Comparison of ENCODE assay signal across 12 cellular contexts in genomic region chr12:113467154-113467513, GRCh38. TPM values are rescaled to one million over a fixed set of nuclear protein-coding genes. Genes with fewer than 3 reads are reported as not detected.
DNase-seq lines count a peak whose midpoint lies in the region; ATAC-seq, FAIRE-seq and TF ChIP-seq lines count a peak whose summit lies in the region.
"Had no signal": no experiment of that assay in that cellular context is flagged by ENCODE, and none has a peak within 500 bp of the region (broad histone marks: within the 10 kb centered on the region; RNA-seq: fewer than 3 reads in every experiment).

No MANE protein-coding gene starts in this region.

- POLR2A ChIA-PET in GM12878 (lab: Charles Lee) (no interaction called here), HepG2 (lab: Yijun Ruan, JAX) (no interaction called here)

- no peak overlapping the region for H3K27ac ChIP-seq in GM12878 (ENCODE audit: control insufficient read depth, insufficient read depth)
- no peak overlapping the region for H3K27ac ChIP-seq in HepG2 (ENCODE audit: extremely low read length, insufficient read depth, low read length)
- no peak overlapping the region for H3K27ac ChIP-seq in thymus (ENCODE audit: low read depth)

- 48% methylated on average over 30 of the region's 30 CpGs for WGBS in GM12878 (ENCODE audit: insufficient coverage, insufficient replicate concordance, low lambda C conversion rate, missing lambda C conversion rate)
- no CpG with 5 or more reads among the region's 30 CpGs for WGBS in HepG2 (ENCODE audit: low lambda C conversion rate)
- 6% methylated on average over 30 of the region's 30 CpGs for WGBS in thymus

- H3K27ac Mint-ChIP-seq in activated naive CD8-positive, alpha-beta T cell: no peak overlapping the region
- H3K27ac Mint-ChIP-seq in activated naive CD8-positive, alpha-beta T cell treated with anti-CD3 and anti-CD28 coated beads for 36 hours: no peak overlapping the region
- no peak overlapping the region for H3K27ac Mint-ChIP-seq in immature natural killer cell

- no peak overlapping the region for H3K4me2 ChIP-seq in GM12878 (ENCODE audit: control insufficient read depth, insufficient read depth)
- peak overlapping the region; percentile 57 for H3K4me2 ChIP-seq in HepG2 (ENCODE audit: low read depth, low read length)

- TF ChIP-seq RAD21 in GM12878 (IDR thresholded peaks at IDR 0.05; ENCODE audit: insufficient read depth, low read depth, low read length) (no peak), HepG2 (CRISPR knock-in tag; IDR thresholded peaks at IDR 0.05) (no peak)

- no peaks in the 10 kb centered on the region for H3K36me3 Mint-ChIP-seq in activated naive CD8-positive, alpha-beta T cell
- no peaks in the 10 kb centered on the region for H3K36me3 Mint-ChIP-seq in activated naive CD8-positive, alpha-beta T cell treated with anti-CD3 and anti-CD28 coated beads for 36 hours
- peaks cover 4% of the 10 kb centered on the region in 3 donors for H3K36me3 Mint-ChIP-seq in immature natural killer cell

- no peak for TF ChIP-seq CTCF in GM12878 (IDR thresholded peaks at IDR 0.05 in 2 of 3, conservative IDR thresholded peaks at IDR 0.05 in 1 of 3; ENCODE audit: control insufficient read depth in 2 of 3, extremely low read depth in 1 of 3, insufficient read depth in 1 of 3, low read depth in 3 of 3, low read length in 3 of 3)
- no peak for TF ChIP-seq CTCF in HepG2 (CRISPR knock-in tag; IDR thresholded peaks at IDR 0.05)

- H2AFZ ChIP-seq in GM12878 (ENCODE audit: control insufficient read depth, low read depth, low read length): no peak overlapping the region
- H2AFZ ChIP-seq in HepG2 (ENCODE audit: low read length): no peak overlapping the region

- peak overlapping the region; percentile 72 for H3K4me3 Mint-ChIP-seq in activated naive CD8-positive, alpha-beta T cell
- H3K4me3 Mint-ChIP-seq in activated naive CD8-positive, alpha-beta T cell treated with anti-CD3 and anti-CD28 coated beads for 36 hours: no peak overlapping the region
- H3K4me3 Mint-ChIP-seq in immature natural killer cell: peak overlapping the region in 1 of 5 donors; percentile 60

- H3K4me1 ChIP-seq in GM12878 (ENCODE audit: control insufficient read depth, insufficient read depth, low read length) (no peaks in the 10 kb centered on the region), HepG2 (ENCODE audit: insufficient read depth, low read length) (no peaks in the 10 kb centered on the region), thymus (ENCODE audit: control insufficient read depth, insufficient read depth, low read length) (no peaks in the 10 kb centered on the region)

- no peak overlapping the region for H3K4me3 ChIP-seq in GM12878
- peak overlapping the region; percentile 26 to 55 (median 35); a peak in 5 of 6 replicates for H3K4me3 ChIP-seq in HepG2 (replicated peaks in 1 of 3; ENCODE audit: insufficient read depth in 1 of 3, low read depth in 2 of 3, low read length in 3 of 3)
- peak overlapping the region; percentile 22 for H3K4me3 ChIP-seq in thymus (ENCODE audit: low read length)

- in situ Hi-C loops in GM12878 (cut with MboI) (no loop called here), HepG2 (cut with HindIII; ENCODE audit: extremely low pct_ligation_motif_present, low pct_unique_long_range_greater_than_20kb) (loop anchor here (10.0 kb wide), 1 partner anchor 358 kb away; no protein-coding TSS in a partner anchor)

- H3K27me3 Mint-ChIP-seq in activated naive CD8-positive, alpha-beta T cell: peaks cover 38% of the 10 kb centered on the region
- H3K27me3 Mint-ChIP-seq in activated naive CD8-positive, alpha-beta T cell treated with anti-CD3 and anti-CD28 coated beads for 36 hours: peaks cover 91% of the 10 kb centered on the region
- peaks cover 12 to 29% (median 19%) of the 10 kb centered on the region in 3 donors for H3K27me3 Mint-ChIP-seq in immature natural killer cell (ENCODE audit: low read depth in 3 of 3)

- intact Hi-C loops in GM12878 (cut with micrococcal nuclease; ENCODE audit: unreplicated experiment): no loop called here
- intact Hi-C loops in HepG2 (cut with micrococcal nuclease; ENCODE audit: unreplicated experiment): no loop called here

- no peaks in the 10 kb centered on the region for H3K36me3 ChIP-seq in GM12878 (ENCODE audit: control insufficient read depth in 2 of 2, insufficient read depth in 2 of 2, low read length in 1 of 2)
- no peaks in the 10 kb centered on the region for H3K36me3 ChIP-seq in HepG2 (replicated peaks in 1 of 2; ENCODE audit: control insufficient read depth in 1 of 2, insufficient read depth in 2 of 2, low read length in 2 of 2)
- H3K36me3 ChIP-seq in thymus (ENCODE audit: control insufficient read depth, insufficient read depth): no peaks in the 10 kb centered on the region

- FAIRE-seq in GM12878 (lab: Jason Lieb, UNC) (no peak), HepG2 (lab: Jason Lieb, UNC) (no peak)
- FAIRE-seq: D721Med had no signal

- H3K79me2 ChIP-seq in GM12878 (ENCODE audit: control insufficient read depth, insufficient read depth, low read length) (no peaks in the 10 kb centered on the region), HepG2 (ENCODE audit: insufficient read depth, low read length) (no peaks in the 10 kb centered on the region)

- H3K27me3 ChIP-seq in GM12878 (replicated peaks in 1 of 2; ENCODE audit: control insufficient read depth in 2 of 2, insufficient read depth in 2 of 2, low read length in 1 of 2): peaks cover 24 to 47% of the 10 kb centered on the region in 2 experiments
- H3K27me3 ChIP-seq in HepG2 (ENCODE audit: control insufficient read depth in 1 of 2, insufficient read depth in 2 of 2, low read length in 2 of 2): peaks cover 15 to 89% of the 10 kb centered on the region in 2 experiments
- H3K27me3 ChIP-seq in thymus (ENCODE audit: control insufficient read depth, insufficient read depth): peaks cover 98% of the 10 kb centered on the region

- H3K9me3 Mint-ChIP-seq in activated naive CD8-positive, alpha-beta T cell (ENCODE audit: low read depth): no peaks in the 10 kb centered on the region
- no peaks in the 10 kb centered on the region for H3K9me3 Mint-ChIP-seq in activated naive CD8-positive, alpha-beta T cell treated with anti-CD3 and anti-CD28 coated beads for 36 hours
- H3K9me3 Mint-ChIP-seq in immature natural killer cell: no peaks in the 10 kb centered on the region

- H3K9ac ChIP-seq in GM12878 (ENCODE audit: control insufficient read depth, insufficient read depth, low read length): no peak overlapping the region
- H3K9ac ChIP-seq in HepG2 (ENCODE audit: insufficient read depth, low read depth, low read length): no peak overlapping the region

- DNase-seq in activated naive CD8-positive, alpha-beta T cell treated with anti-CD3 and anti-CD28 coated beads for 36 hours: no peak
- DNase-seq in GM12878 (ENCODE audit: low read depth, low spot score) (no peak), HepG2 (ENCODE audit: low spot score) (no peak), NAMALWA (ENCODE audit: low spot score) (no peak), immature natural killer cell (no peak), SKM-1 treated with dmso at 0.1 percent for 144 hours (lab: John Stamatoyannopoulos, UW; ENCODE audit: unreplicated experiment) (no peak)
- DNase-seq: amniotic stem cell, Karpas-422, occipital lobe had no signal

- SMC1A ChIA-PET in GM12878 (lab: Charles Lee; ENCODE audit: uncharacterized antibody, unreplicated experiment): no interaction called here

- H3K9me3 ChIP-seq in GM12878 (replicated peaks; ENCODE audit: control insufficient read depth, insufficient read depth, low read length) (no peaks in the 10 kb centered on the region; the same call in 2 of the 3 replicates), HepG2 (ENCODE audit: low read length) (no peaks in the 10 kb centered on the region), thymus (ENCODE audit: control insufficient read depth) (no peaks in the 10 kb centered on the region)

- TF ChIP-seq EP300 in GM12878 (IDR thresholded peaks at IDR 0.05; ENCODE audit: borderline replicate concordance in 1 of 2, control insufficient read depth in 1 of 2, low read depth in 2 of 2, low read length in 2 of 2) (no peak), HepG2 (IDR thresholded peaks at IDR 0.05; ENCODE audit: low read depth in 2 of 2, low read length in 2 of 2) (no peak), HepG2 (CRISPR knock-in tag; IDR thresholded peaks at IDR 0.05; ENCODE audit: borderline replicate concordance) (no peak)

- ATAC-seq in GM12878 (peak; percentile 9; the same call in 2 of the 3 replicates), HepG2 (peak; percentile 7; the same call in 2 of the 3 replicates)

- H4K20me1 ChIP-seq in GM12878 (ENCODE audit: control insufficient read depth, insufficient read depth) (no peaks in the 10 kb centered on the region), HepG2 (ENCODE audit: insufficient read depth, low read length) (no peaks in the 10 kb centered on the region)

- H3K4me1 Mint-ChIP-seq in activated naive CD8-positive, alpha-beta T cell (ENCODE audit: low read depth): peaks cover 38% of the 10 kb centered on the region
- H3K4me1 Mint-ChIP-seq in activated naive CD8-positive, alpha-beta T cell treated with anti-CD3 and anti-CD28 coated beads for 36 hours: peaks cover 31% of the 10 kb centered on the region
- peaks cover 11 to 14% of the 10 kb centered on the region in 2 donors for H3K4me1 Mint-ChIP-seq in immature natural killer cell

- RAD21 ChIA-PET in GM12878 (lab: Charles Lee; ENCODE audit: unreplicated experiment): no interaction called here

- CTCF ChIA-PET in GM12878 (lab: Yijun Ruan, JAX): no interaction called here
- CTCF ChIA-PET in HepG2 (lab: Yijun Ruan, JAX; ENCODE audit: low intra/inter-chr PET ratio, low total read pairs): no interaction called here

- BruUV-seq in GM12878 (replicated peaks; lab: Mats Ljungman, UMichigan): no TSS peak
- BruUV-seq in HepG2 (replicated peaks; lab: Mats Ljungman, UMichigan): no TSS peak

- TF ChIP-seq POLR2A in GM12878 (IDR thresholded peaks at IDR 0.05; ENCODE audit: low read depth, low read length): no peak
- no peak for TF ChIP-seq POLR2A in HepG2 (IDR thresholded peaks at IDR 0.05; ENCODE audit: insufficient read depth in 1 of 2, low read depth in 2 of 2, low read length in 2 of 2)

RNA-seq across cellular contexts. Expression of gene LHX5, which starts 4.5 kb away (rescaled TPM):
- total RNA-seq in activated naive CD8-positive, alpha-beta T cell treated with anti-CD3 and anti-CD28 coated beads for 36 hours: not detected
- not detected in 2 replicates for total RNA-seq in GM12878 (2013; cell fraction: nucleolus; rRNA removed)
- not detected in 2 replicates for total RNA-seq in GM12878 (2014; rRNA removed)
- not detected in 2 replicates for total RNA-seq in GM12878 (2014; rRNA removed; fragmentation: Illumina TruSeq; extraction: Trizol)
- not detected in 2 replicates for total RNA-seq in GM12878 (2021)
- polyA plus RNA-seq in GM12878 (2011; ENCODE audit: low read depth): not detected
- polyA plus RNA-seq in GM12878 (2011; rRNA removed): 0.03 TPM in 1 of 2 replicates, not detected in the other
- polyA plus RNA-seq in GM12878 (2011; cell fraction: cytosol; rRNA removed): 0.01 and 0.05 TPM in 2 replicates
- polyA plus RNA-seq in GM12878 (2011; cell fraction: nucleus; rRNA removed): 0.03 TPM in 1 of 2 replicates, not detected in the other
- polyA plus RNA-seq in GM12878 (2012): not detected in 2 replicates
- not detected in 2 replicates for polyA plus RNA-seq in GM12878 (2014; fragmentation: Illumina TruSeq; extraction: Trizol)
- polyA plus RNA-seq in GM12878 (2014; fragmentation: Nextera tagmentation; extraction: Ambion mirVana): not detected
- not detected in 2 replicates for polyA plus RNA-seq in GM12878 (2014; rRNA removed)
- not detected for polyA plus RNA-seq in GM12878 (2016; fragmentation: Nextera tagmentation; extraction: Ambion mirVana)
- not detected in 2 replicates for polyA minus RNA-seq in GM12878 (2011; rRNA and poly(A)+ RNA removed)
- not detected in 2 replicates for polyA minus RNA-seq in GM12878 (2011; cell fraction: cytosol; rRNA and poly(A)+ RNA removed)
- not detected in 2 replicates for polyA minus RNA-seq in GM12878 (2011; cell fraction: nucleus; rRNA and poly(A)+ RNA removed)
- not detected in 2 replicates for total RNA-seq in HepG2 (2016; rRNA removed; fragmentation: Illumina TruSeq; extraction: Trizol)
- not detected in 2 replicates for total RNA-seq in HepG2 (2016; cell fraction: cytosol; rRNA removed; fragmentation: Illumina TruSeq; extraction: Trizol; ENCODE audit: low read depth)
- not detected in 2 replicates for total RNA-seq in HepG2 (2016; cell fraction: insoluble cytoplasmic fraction; rRNA removed; fragmentation: Illumina TruSeq; extraction: Trizol)
- not detected in 2 replicates for total RNA-seq in HepG2 (2016; cell fraction: membrane; rRNA removed; fragmentation: Illumina TruSeq; extraction: Trizol)
- not detected in 2 replicates for total RNA-seq in HepG2 (2016; cell fraction: nucleus; rRNA removed; fragmentation: Illumina TruSeq; extraction: Trizol)
- polyA plus RNA-seq in HepG2 (2011; rRNA removed): 0.01 TPM in 1 of 2 replicates, not detected in the other
- polyA plus RNA-seq in HepG2 (2011; cell fraction: cytosol; rRNA removed): 0.04 and 0.07 TPM in 2 replicates
- polyA plus RNA-seq in HepG2 (2011; cell fraction: nucleus; rRNA removed): not detected in 2 replicates
- not detected in 2 replicates for polyA plus RNA-seq in HepG2 (2012)
- polyA plus RNA-seq in HepG2 (2016; cell fraction: cytosol; fragmentation: Illumina TruSeq; extraction: Trizol; ENCODE audit: low read depth): not detected in 2 replicates
- polyA plus RNA-seq in HepG2 (2016; cell fraction: insoluble cytoplasmic fraction; fragmentation: Illumina TruSeq; extraction: Trizol; ENCODE audit: low read depth): not detected in 2 replicates
- not detected in 2 replicates for polyA plus RNA-seq in HepG2 (2016; cell fraction: membrane; fragmentation: Illumina TruSeq; extraction: Trizol; ENCODE audit: low read depth)
- not detected in 2 replicates for polyA plus RNA-seq in HepG2 (2016; cell fraction: nucleus; fragmentation: Illumina TruSeq; extraction: Trizol; ENCODE audit: insufficient read depth, low read depth)
- polyA minus RNA-seq in HepG2 (2011; rRNA and poly(A)+ RNA removed; ENCODE audit: low replicate concordance): not detected in 2 replicates
- not detected in 2 replicates for polyA minus RNA-seq in HepG2 (2011; cell fraction: cytosol; rRNA and poly(A)+ RNA removed)
- polyA minus RNA-seq in HepG2 (2011; cell fraction: nucleus; rRNA and poly(A)+ RNA removed): not detected in 2 replicates
- polyA plus RNA-seq in thymus: 0.05 TPM
- polyA plus RNA-seq in immature natural killer cell: not detected
- total RNA-seq: occipital lobe had no signal

RNA-seq across cellular contexts. Expression of gene SDSL, which starts 45.0 kb away (rescaled TPM):
- under 1 TPM; 0.25 to 0.36 TPM for total RNA-seq in activated naive CD8-positive, alpha-beta T cell treated with anti-CD3 and anti-CD28 coated beads for 36 hours
- total RNA-seq in GM12878 (2013; cell fraction: nucleolus; rRNA removed): not detected in 2 replicates
- total RNA-seq in GM12878 (2014; rRNA removed) (1.2 and 1.6 TPM in 2 replicates), GM12878 (2014; rRNA removed; fragmentation: Illumina TruSeq; extraction: Trizol) (0.27 and 1.2 TPM in 2 replicates), GM12878 (2021) (1.3 and 1.5 TPM in 2 replicates), HepG2 (2016; rRNA removed; fragmentation: Illumina TruSeq; extraction: Trizol) (1.2 and 1.3 TPM in 2 replicates)
- 0.37 TPM for polyA plus RNA-seq in GM12878 (2011; ENCODE audit: low read depth)
- polyA plus RNA-seq in GM12878 (2011; rRNA removed) (0.65 and 1.7 TPM in 2 replicates), GM12878 (2014; fragmentation: Illumina TruSeq; extraction: Trizol) (0.25 TPM in 1 of 2 replicates, not detected in the other), GM12878 (2014; fragmentation: Nextera tagmentation; extraction: Ambion mirVana) (under 1 TPM; 0.18 to 0.49 TPM), GM12878 (2014; rRNA removed) (0.72 and 1.2 TPM in 2 replicates), GM12878 (2016; fragmentation: Nextera tagmentation; extraction: Ambion mirVana) (1 to 10 TPM; 4.1 to 4.4 TPM), HepG2 (2011; rRNA removed) (1.7 and 2.9 TPM in 2 replicates), thymus (13.1 TPM), immature natural killer cell (1 to 10 TPM; 1.1 to 3.9 (median 2.7) TPM)
- 3.4 and 5.9 TPM in 2 replicates for polyA plus RNA-seq in GM12878 (2011; cell fraction: cytosol; rRNA removed)
- 1.5 and 2.4 TPM in 2 replicates for polyA plus RNA-seq in GM12878 (2011; cell fraction: nucleus; rRNA removed)
- 0.68 and 0.91 TPM in 2 replicates for polyA plus RNA-seq in GM12878 (2012)
- polyA minus RNA-seq in GM12878 (2011; rRNA and poly(A)+ RNA removed): 0.59 and 1.4 TPM in 2 replicates
- 1.5 and 2.1 TPM in 2 replicates for polyA minus RNA-seq in GM12878 (2011; cell fraction: cytosol; rRNA and poly(A)+ RNA removed)
- polyA minus RNA-seq in GM12878 (2011; cell fraction: nucleus; rRNA and poly(A)+ RNA removed): 1.6 and 1.9 TPM in 2 replicates
- total RNA-seq in HepG2 (2016; cell fraction: cytosol; rRNA removed; fragmentation: Illumina TruSeq; extraction: Trizol; ENCODE audit: low read depth): 0.79 and 1.7 TPM in 2 replicates
- total RNA-seq in HepG2 (2016; cell fraction: insoluble cytoplasmic fraction; rRNA removed; fragmentation: Illumina TruSeq; extraction: Trizol): 1.2 and 1.7 TPM in 2 replicates
- 1.1 and 2.0 TPM in 2 replicates for total RNA-seq in HepG2 (2016; cell fraction: membrane; rRNA removed; fragmentation: Illumina TruSeq; extraction: Trizol)
- 1.4 and 2.0 TPM in 2 replicates for total RNA-seq in HepG2 (2016; cell fraction: nucleus; rRNA removed; fragmentation: Illumina TruSeq; extraction: Trizol)
- 1.9 and 3.2 TPM in 2 replicates for polyA plus RNA-seq in HepG2 (2011; cell fraction: cytosol; rRNA removed)
- 1.6 and 2.0 TPM in 2 replicates for polyA plus RNA-seq in HepG2 (2011; cell fraction: nucleus; rRNA removed)
- polyA plus RNA-seq in HepG2 (2012): 0.92 and 1.3 TPM in 2 replicates
- polyA plus RNA-seq in HepG2 (2016; cell fraction: cytosol; fragmentation: Illumina TruSeq; extraction: Trizol; ENCODE audit: low read depth): 1.1 and 1.5 TPM in 2 replicates
- 2.4 and 3.5 TPM in 2 replicates for polyA plus RNA-seq in HepG2 (2016; cell fraction: insoluble cytoplasmic fraction; fragmentation: Illumina TruSeq; extraction: Trizol; ENCODE audit: low read depth)
- 0.64 and 0.90 TPM in 2 replicates for polyA plus RNA-seq in HepG2 (2016; cell fraction: membrane; fragmentation: Illumina TruSeq; extraction: Trizol; ENCODE audit: low read depth)
- polyA plus RNA-seq in HepG2 (2016; cell fraction: nucleus; fragmentation: Illumina TruSeq; extraction: Trizol; ENCODE audit: insufficient read depth, low read depth): 1.9 and 2.9 TPM in 2 replicates
- 1.1 and 6.5 TPM in 2 replicates for polyA minus RNA-seq in HepG2 (2011; rRNA and poly(A)+ RNA removed; ENCODE audit: low replicate concordance)
- polyA minus RNA-seq in HepG2 (2011; cell fraction: cytosol; rRNA and poly(A)+ RNA removed): 0.99 and 1.4 TPM in 2 replicates
- polyA minus RNA-seq in HepG2 (2011; cell fraction: nucleus; rRNA and poly(A)+ RNA removed): 1.5 TPM in 2 replicates
